ENCODE assay signal across 20 cellular contexts in genomic region chr1:203354246-203354645, GRCh38. TPM values are rescaled to one million over a fixed set of nuclear protein-coding genes. Genes with fewer than 3 reads are reported as not detected.
A peak's percentile ranks its signal among the peaks of the same experiment; 100 is the strongest.
DNase-seq lines count a peak whose midpoint lies in the region; ATAC-seq and TF ChIP-seq lines count a peak whose summit lies in the region.
"Had no signal": no experiment of that assay in that cellular context is flagged by ENCODE, and none has a peak within 500 bp of the region (broad histone marks: within the 10 kb centered on the region; RNA-seq: fewer than 3 reads in every experiment).

No MANE protein-coding gene starts in this region.

- DNase-seq in Daoy (ENCODE audit: low read depth) = peak; percentile 18
- DNase-seq in RPMI7951 (ENCODE audit: low read depth) = peak; percentile 39
- DNase-seq in fibroblast of lung (ENCODE audit: low read depth in 2 of 2) = peak; percentile 50 to 89
- DNase-seq in stomach = no peak
- DNase-seq in activated naive CD4-positive, alpha-beta T cell treated with anti-CD3 and anti-CD28 coated beads, Interleukin-2, amount 50 U/mL, for 16 hours = no peak
- no peak for DNase-seq in COR-L47 (lab: John Stamatoyannopoulos, UW)
- DNase-seq in Peyer's patch = no peak
- DNase-seq: activated CD4-positive, alpha-beta T cell treated with anti-CD3 and anti-CD28 coated beads, Interleukin-2, amount 10 ng/mL, durations not matched to agents 7 days and 5 days; body of pancreas; DMS 273 treated with DMSO at 0.1 percent for 48 hours; left ventricle myocardium superior; NCI-H1436; right lobe of liver; stimulated activated CD4-positive, alpha-beta T cell treated with anti-CD3 and anti-CD28 coated beads, Interleukin-2, amount 100 ng/mL, for 48 hours had no signal

- no peak overlapping the region for H3K4me3 ChIP-seq in fibroblast of lung (replicated peaks in 1 of 4; ENCODE audit: control extremely low read depth in 1 of 4, insufficient read depth in 1 of 4, low read depth in 3 of 4, low read length in 4 of 4)
- H3K4me3 ChIP-seq in stomach = no peak overlapping the region
- no peak overlapping the region for H3K4me3 ChIP-seq in Peyer's patch
- H3K4me3 ChIP-seq: BLaER1 treated with 17β-estradiol and CSF1 and Interleukin-3, amounts not matched to agents 10 nM and 100 nM; body of pancreas; HAP-1; right lobe of liver had no signal

- intact Hi-C loops in stomach (cut with DNase I; ENCODE audit: low total_unique reads) = no loop called here

- H3K36me3 ChIP-seq in fibroblast of lung (ENCODE audit: control insufficient read depth, insufficient read depth, low read length) (no peaks in the 10 kb centered on the region), stomach (no peaks in the 10 kb centered on the region), Peyer's patch (no peaks in the 10 kb centered on the region)
- H3K36me3 ChIP-seq: BLaER1 treated with 17β-estradiol and CSF1 and Interleukin-3, amounts not matched to agents 10 nM and 100 nM; HAP-1; right lobe of liver had no signal

- WGBS in stomach, 5 donors = 48 to 78% (median 59%) methylated on average over 2 of the region's 2 CpGs

- H3K27ac ChIP-seq in fibroblast of lung (ENCODE audit: insufficient read depth, low read length) = no peak overlapping the region
- H3K27ac ChIP-seq in stomach = peak overlapping the region in 3 of 5 donors; percentile 16 to 49 (median 31)
- H3K27ac ChIP-seq in Peyer's patch = peak overlapping the region in 1 of 4 donors; percentile 62
- H3K27ac ChIP-seq: BLaER1 treated with 17β-estradiol and CSF1 and Interleukin-3, amounts not matched to agents 10 nM and 100 nM; body of pancreas; KMS-11; right lobe of liver had no signal

- no peaks in the 10 kb centered on the region for H3K9me3 ChIP-seq in fibroblast of lung (ENCODE audit: control insufficient read depth, insufficient read depth, low read depth, low read length)
- no peaks in the 10 kb centered on the region for H3K9me3 ChIP-seq in stomach
- no peaks in the 10 kb centered on the region for H3K9me3 ChIP-seq in Peyer's patch
- H3K9me3 ChIP-seq: body of pancreas, HAP-1, right lobe of liver had no signal

- H3K79me2 ChIP-seq in fibroblast of lung (ENCODE audit: control insufficient read depth, insufficient read depth, low read length) = no peaks in the 10 kb centered on the region

- H3K4me1 ChIP-seq in fibroblast of lung (ENCODE audit: control insufficient read depth, extremely low read depth, insufficient read depth, low read length) = peaks cover 9% of the 10 kb centered on the region
- H3K4me1 ChIP-seq in stomach = peaks cover 13 to 29% (median 26%) of the 10 kb centered on the region in 4 donors
- H3K4me1 ChIP-seq in Peyer's patch = peaks cover 0 to 5% (median 0%) of the 10 kb centered on the region in 4 donors
- H3K4me1 ChIP-seq: HAP-1, right lobe of liver had no signal

- no peak overlapping the region for H2AFZ ChIP-seq in fibroblast of lung (ENCODE audit: low read length)

- H4K20me1 ChIP-seq in fibroblast of lung (ENCODE audit: control insufficient read depth, extremely low read depth, insufficient read depth, low read length) = no peaks in the 10 kb centered on the region
- H4K20me1 ChIP-seq: BLaER1 treated with 17β-estradiol and CSF1 and Interleukin-3, amounts not matched to agents 10 nM and 100 nM had no signal

- H3K9ac ChIP-seq in fibroblast of lung (ENCODE audit: insufficient read depth, low read length) = no peak overlapping the region
- H3K9ac ChIP-seq: BLaER1 treated with 17β-estradiol and CSF1 and Interleukin-3, amounts not matched to agents 10 nM and 100 nM; KMS-11 had no signal

- no peak for ATAC-seq in HG03565 (IDR thresholded peaks at IDR 0.05; ENCODE audit: unreplicated experiment)
- ATAC-seq: body of pancreas, left ventricle myocardium superior, Panc1, SK-N-SH treated with all-trans-retinoic acid at 6 μM for 48 hours had no signal

- H3K27me3 ChIP-seq in fibroblast of lung (ENCODE audit: control insufficient read depth, insufficient read depth, low read length) (peaks cover 21% of the 10 kb centered on the region), stomach (no peaks in the 10 kb centered on the region), Peyer's patch (no peaks in the 10 kb centered on the region)
- H3K27me3 ChIP-seq: BLaER1 treated with 17β-estradiol and CSF1 and Interleukin-3, amounts not matched to agents 10 nM and 100 nM; body of pancreas; right lobe of liver had no signal

- TF ChIP-seq EP300 in stomach (IDR thresholded peaks at IDR 0.05) = no peak

- TF ChIP-seq POLR2A in stomach (IDR thresholded peaks at IDR 0.05) (no peak), Peyer's patch (IDR thresholded peaks at IDR 0.05) (no peak)

- H3K4me2 ChIP-seq in fibroblast of lung (ENCODE audit: extremely low read depth, insufficient read depth, low read length) = no peak overlapping the region
- H3K4me2 ChIP-seq: BLaER1 treated with 17β-estradiol and CSF1 and Interleukin-3, amounts not matched to agents 10 nM and 100 nM; KMS-11 had no signal

- TF ChIP-seq CTCF in fibroblast of lung (conservative IDR thresholded peaks at IDR 0.05 in 1 of 2, IDR thresholded peaks at IDR 0.05 in 1 of 2; ENCODE audit: low read depth in 1 of 2, low read length in 2 of 2) (no peak), stomach (IDR thresholded peaks at IDR 0.05) (no peak), Peyer's patch (IDR thresholded peaks at IDR 0.05) (no peak)

RNA-seq across cellular contexts. Expression of gene FMOD, which starts 3.3 kb away (rescaled TPM):
- 0.03 and 0.69 TPM in 2 replicates for total RNA-seq in Daoy (2014; rRNA removed; shearing (Covaris generic))
- not detected in 2 replicates for total RNA-seq in RPMI7951 (2014; rRNA removed; shearing (Covaris generic))
- 3.3 and 15.4 TPM in 2 replicates for total RNA-seq in fibroblast of lung
- polyA plus RNA-seq in fibroblast of lung = 2.9 and 9.0 TPM in 2 replicates
- 2.1 and 7.2 TPM in 2 replicates for polyA plus RNA-seq in fibroblast of lung (2012)
- polyA minus RNA-seq in fibroblast of lung (ENCODE audit: low replicate concordance) = 2.3 and 4.2 TPM in 2 replicates
- total RNA-seq in stomach = 100 to 1,000 TPM in 1 of 5 donors, 10 to 100 TPM in 4; 14.7 to 422 (median 54.9) TPM
- 10 to 100 TPM; 30.1 to 39.7 (median 35.6) TPM for polyA plus RNA-seq in stomach
- total RNA-seq in Peyer's patch = 10 to 100 TPM; 10.5 to 33.8 (median 12.2) TPM
- total RNA-seq: activated CD4-positive, alpha-beta T cell treated with anti-CD3 and anti-CD28 coated beads, Interleukin-2, amount 10 ng/mL, durations not matched to agents 7 days and 5 days had no signal

RNA-seq across cellular contexts. Expression of gene BTG2, which starts 48.9 kb away (rescaled TPM):
- total RNA-seq in Daoy (2014; rRNA removed; shearing (Covaris generic)) = 2.2 and 2.6 TPM in 2 replicates
- total RNA-seq in RPMI7951 (2014; rRNA removed; shearing (Covaris generic)) = 0.60 and 0.78 TPM in 2 replicates
- total RNA-seq in fibroblast of lung (20.3 and 26.3 TPM in 2 replicates), stomach (100 to 1,000 TPM in 3 of 5 donors, 10 to 100 TPM in 2; 80.2 to 231 (median 113) TPM), Peyer's patch (100 to 1,000 TPM in 1 of 4 donors, 10 to 100 TPM in 3; 45.0 to 129 (median 58.8) TPM)
- polyA plus RNA-seq in fibroblast of lung (9.8 and 12.2 TPM in 2 replicates), stomach (10 to 100 TPM; 46.4 to 78.9 (median 58.6) TPM)
- 6.7 and 9.3 TPM in 2 replicates for polyA plus RNA-seq in fibroblast of lung (2012)
- 4.1 and 9.1 TPM in 2 replicates for polyA minus RNA-seq in fibroblast of lung (ENCODE audit: low replicate concordance)

Comparison
In these comparisons a context has a peak if more than half of its experiments do, and no peak if none do; other contexts are left out.
1. DNase-seq: peak in Daoy (single experiment), RPMI7951 (single experiment) and fibroblast of lung (2 of 2); none in stomach (single experiment), activated naive CD4-positive, alpha-beta T cell treated with anti-CD3 and anti-CD28 coated beads, Interleukin-2, amount 50 U/mL, for 16 hours (single experiment), COR-L47 (single experiment) and Peyer's patch (0 of 3).